ENCODE assay signal across 8 cellular contexts in the genomic region with DNA sequence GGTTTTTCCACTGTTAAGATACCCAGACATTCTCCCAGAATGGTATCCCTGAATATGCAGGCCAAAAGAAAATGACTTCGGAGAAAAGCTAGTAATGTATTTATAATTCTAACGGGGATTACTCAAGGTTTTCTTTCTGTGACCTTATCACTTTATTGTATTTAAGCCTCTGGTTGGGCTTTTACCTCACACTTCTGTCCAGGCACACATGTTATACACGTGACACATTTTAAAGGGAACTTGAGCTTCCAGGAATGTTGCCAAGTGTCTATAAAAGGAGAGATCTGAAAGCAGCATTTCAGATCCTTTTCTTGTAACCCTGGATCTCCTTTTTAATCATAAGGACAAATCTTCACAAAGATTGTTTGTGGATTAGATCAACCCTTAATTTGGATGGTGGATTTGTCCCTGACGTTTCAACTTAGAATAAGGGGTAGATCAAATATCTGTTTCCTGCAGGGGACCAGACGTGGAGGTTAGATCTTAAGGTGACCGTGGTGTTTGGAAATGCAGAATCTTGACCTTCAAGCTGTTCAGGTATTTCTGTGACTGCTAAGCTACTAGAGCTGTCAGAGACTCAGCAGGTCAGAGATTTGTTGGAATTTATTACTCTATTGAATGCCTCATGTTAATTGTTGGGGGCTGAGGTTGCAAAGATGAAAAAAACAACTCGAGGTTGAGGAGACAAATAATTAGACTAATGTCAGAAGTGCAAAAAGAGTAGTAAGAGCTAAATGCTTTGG. TPM values are rescaled to one million over a fixed set of nuclear protein-coding genes. Genes with fewer than 3 reads are reported as not detected.
DNase-seq lines count a peak whose midpoint lies in the region; ATAC-seq, FAIRE-seq and TF ChIP-seq lines count a peak whose summit lies in the region.

No MANE protein-coding gene starts in this region.

- no peak for TF ChIP-seq CTCF in A549 (IDR thresholded peaks at IDR 0.05)
- TF ChIP-seq CTCF in GM12864 (IDR thresholded peaks at IDR 0.05; ENCODE audit: low read depth, low read length, missing control alignments), result no peak
- no peak for TF ChIP-seq CTCF in endothelial cell of umbilical vein (IDR thresholded peaks at IDR 0.05; ENCODE audit: extremely low read depth in 1 of 2, insufficient read depth in 1 of 2, low read depth in 1 of 2, low read length in 2 of 2)
- TF ChIP-seq CTCF in osteoblast (IDR thresholded peaks at IDR 0.05; ENCODE audit: extremely low read depth, low read depth, low read length), result no peak
- no peak for TF ChIP-seq CTCF in GM20000 (IDR thresholded peaks at IDR 0.05; ENCODE audit: extremely low read depth, missing control alignments)

- no peak overlapping the region for H2AFZ ChIP-seq in endothelial cell of umbilical vein (ENCODE audit: low read depth, low read length)
- H2AFZ ChIP-seq in osteoblast (ENCODE audit: low read length), result no peak overlapping the region

- no peak for TF ChIP-seq EP300 in A549 (IDR thresholded peaks at IDR 0.05)

- H3K79me2 ChIP-seq in endothelial cell of umbilical vein (ENCODE audit: control insufficient read depth, insufficient read depth, low read length), result peaks cover 40% of the 10 kb centered on the region
- H3K79me2 ChIP-seq in osteoblast (ENCODE audit: insufficient read depth, low read length), result peaks cover 56% of the 10 kb centered on the region

- BruUV-seq in endothelial cell of umbilical vein (replicated peaks; lab: Mats Ljungman, UMichigan), result TSS peak; percentile 29

- H3K9me3 ChIP-seq in A549 (no peaks in the 10 kb centered on the region), endothelial cell of umbilical vein (replicated peaks; ENCODE audit: control insufficient read depth, insufficient read depth, low read length) (no peaks in the 10 kb centered on the region), osteoblast (ENCODE audit: low read depth, low read length) (no peaks in the 10 kb centered on the region)

- dilution Hi-C loops in endothelial cell of umbilical vein (cut with MboI; ENCODE audit: extremely low pct_ligation_motif_present, low sequenced_read_pairs), result loop anchor here (25.0 kb wide), 1 partner anchor 212 kb away; no protein-coding TSS in a partner anchor

- H3K4me1 ChIP-seq in A549, result peaks cover 18% of the 10 kb centered on the region
- peaks cover 27% of the 10 kb centered on the region for H3K4me1 ChIP-seq in endothelial cell of umbilical vein (ENCODE audit: control insufficient read depth, extremely low read depth, insufficient read depth, low read length)
- peaks cover 17% of the 10 kb centered on the region for H3K4me1 ChIP-seq in osteoblast (ENCODE audit: insufficient read depth, low read length)

- no peak for TF ChIP-seq RAD21 in A549 (conservative IDR thresholded peaks at IDR 0.05 in 1 of 2, IDR thresholded peaks at IDR 0.05 in 1 of 2)

- CTCF ChIA-PET in A549 (lab: Yijun Ruan, JAX), result interaction anchor here (1.0 to 34.2 kb wide), 10 partner anchors 14 to 223 kb away, joined by 3 to 1600 read pairs (median 5); no protein-coding TSS in a partner anchor
- CTCF ChIA-PET in endothelial cell of umbilical vein (lab: Charles Lee), result interaction anchor here (1.0 to 13.5 kb wide), 9 partner anchors 9 to 226 kb away, joined by 3 to 312 read pairs (median 5); no protein-coding TSS in a partner anchor

- TF ChIP-seq POLR2A in A549 (IDR thresholded peaks at IDR 0.05; ENCODE audit: low read length) (no peak), endothelial cell of umbilical vein (IDR thresholded peaks at IDR 0.05; ENCODE audit: low read depth, low read length) (no peak)

- intact Hi-C loops in endothelial cell of umbilical vein (cut with micrococcal nuclease), result loop anchor here (2.0 to 10.0 kb wide), 3 partner anchors 71 to 385 kb away; a partner anchor contains a TSS

- H3K27me3 ChIP-seq in endothelial cell of umbilical vein (ENCODE audit: control insufficient read depth in 2 of 2, insufficient read depth in 2 of 2, low read length in 2 of 2) (no peaks in the 10 kb centered on the region), osteoblast (ENCODE audit: insufficient read depth, low read length) (no peaks in the 10 kb centered on the region)

- H3K4me2 ChIP-seq in A549 (peak overlapping the region; percentile 90), endothelial cell of umbilical vein (ENCODE audit: insufficient read depth, low read length) (peak overlapping the region; percentile 35), osteoblast (ENCODE audit: insufficient read depth, low read length) (peak overlapping the region; percentile 91)

- H3K9ac ChIP-seq in endothelial cell of umbilical vein (replicated peaks; ENCODE audit: extremely low read depth, insufficient read depth, low read length), result no peak overlapping the region

- no peaks in the 10 kb centered on the region for H3K9me1 ChIP-seq in endothelial cell of umbilical vein (replicated peaks; ENCODE audit: control insufficient read depth, extremely low read depth, insufficient read depth, low read length)

- FAIRE-seq in A549 (lab: Jason Lieb, UNC) (no peak), endothelial cell of umbilical vein (lab: Jason Lieb, UNC) (peak; percentile 55)

- 65% methylated on average over 7 of the region's 7 CpGs for WGBS in A549 (ENCODE audit: missing lambda C conversion rate)

- POLR2A ChIA-PET in A549 (lab: Yijun Ruan, JAX) (no interaction called here), endothelial cell of umbilical vein (lab: Charles Lee) (interaction anchor here (1.5 kb wide), 1 partner anchor 11 kb away, joined by 4 read pairs; no protein-coding TSS in a partner anchor)

- H4K20me1 ChIP-seq in endothelial cell of umbilical vein (replicated peaks; ENCODE audit: control insufficient read depth, extremely low read depth, insufficient read depth, low read length), result no peaks in the 10 kb centered on the region
- H4K20me1 ChIP-seq in osteoblast (ENCODE audit: insufficient read depth, low read length), result peaks cover 6% of the 10 kb centered on the region

- H3K36me3 ChIP-seq in endothelial cell of umbilical vein (ENCODE audit: control insufficient read depth in 2 of 2, extremely low read depth in 1 of 2, insufficient read depth in 2 of 2, low read length in 2 of 2) (peaks cover 0 to 2% of the 10 kb centered on the region in 2 experiments), osteoblast (ENCODE audit: insufficient read depth, low read length) (peaks cover 2% of the 10 kb centered on the region)

- ATAC-seq in A549 (no peak), HG03432 (IDR thresholded peaks at IDR 0.05; ENCODE audit: unreplicated experiment) (no peak), HG02981 (IDR thresholded peaks at IDR 0.05; ENCODE audit: unreplicated experiment) (no peak)

- H3K27ac ChIP-seq in A549 (peak overlapping the region in 1 of 2 experiments; percentile 96; a peak in 1 of 6 replicates), endothelial cell of umbilical vein (ENCODE audit: insufficient read depth, low read depth, low read length) (no peak overlapping the region), osteoblast (ENCODE audit: low read depth, low read length) (peak overlapping the region; percentile 94)

- no peak for DNase-seq in A549 (ENCODE audit: low read depth in 1 of 2, low spot score in 1 of 2)
- DNase-seq in GM12864 (ENCODE audit: low read depth), result no peak
- DNase-seq in RPMI7951 (ENCODE audit: low read depth), result peak; percentile 75
- DNase-seq in endothelial cell of umbilical vein (ENCODE audit: low read depth, low spot score), result peak; percentile 43
- DNase-seq in osteoblast (ENCODE audit: insufficient read length, low spot score, missing footprints), result no peak
- DNase-seq in GM20000 (ENCODE audit: low spot score), result no peak

- H3K4me3 ChIP-seq in A549, result peak overlapping the region; percentile 92; the same call in 2 of the 3 replicates
- peak overlapping the region; percentile 82; the same call in 1 of the 2 replicates for H3K4me3 ChIP-seq in GM12864 (ENCODE audit: low read depth, low read length)
- H3K4me3 ChIP-seq in endothelial cell of umbilical vein (replicated peaks in 1 of 3; ENCODE audit: insufficient read depth in 1 of 3, low read depth in 1 of 3, low read length in 3 of 3), result no peak overlapping the region
- peak overlapping the region; percentile 99 for H3K4me3 ChIP-seq in osteoblast (ENCODE audit: insufficient read depth, low read length)

RNA-seq across cellular contexts. Expression of a gene that starts 1.5 kb away (rescaled TPM):
- polyA plus RNA-seq in A549 (2011; rRNA removed) (13.9 and 15.2 TPM in 2 replicates), A549 (2017; fragmentation: RNase III; extraction: RNeasy Plus Mini Kit Qiagen cat#74134 plus additional on column Dnase treatment) (8.9 to 9.6 TPM (median 8.9 TPM) in 3 replicates), endothelial cell of umbilical vein (7.6 and 8.8 TPM in 2 replicates)
- polyA plus RNA-seq in A549 (2012; cell fraction: cytosol; rRNA removed), result 5.2 and 7.2 TPM in 2 replicates
- polyA plus RNA-seq in A549 (2012; cell fraction: nucleus; rRNA removed), result 3.9 and 5.1 TPM in 2 replicates
- polyA minus RNA-seq in A549 (2011; rRNA and poly(A)+ RNA removed), result 12.4 and 15.7 TPM in 2 replicates
- 11.1 and 12.0 TPM in 2 replicates for total RNA-seq in RPMI7951 (2014; rRNA removed; shearing (Covaris generic))
- total RNA-seq in endothelial cell of umbilical vein (17.4 and 17.7 TPM in 2 replicates), osteoblast (15.9 and 16.6 TPM in 2 replicates)
- 9.0 and 9.6 TPM in 2 replicates for polyA plus RNA-seq in endothelial cell of umbilical vein (2011; cell fraction: cytosol; rRNA removed)
- polyA plus RNA-seq in endothelial cell of umbilical vein (2011; cell fraction: nucleus; rRNA removed), result 7.7 and 8.8 TPM in 2 replicates
- polyA plus RNA-seq in endothelial cell of umbilical vein (2012), result 8.7 and 10.6 TPM in 2 replicates
- 16.4 and 17.6 TPM in 2 replicates for polyA minus RNA-seq in endothelial cell of umbilical vein
- polyA minus RNA-seq in endothelial cell of umbilical vein (2011; cell fraction: cytosol; rRNA and poly(A)+ RNA removed), result 8.1 TPM
- polyA minus RNA-seq in endothelial cell of umbilical vein (2011; cell fraction: nucleus; rRNA and poly(A)+ RNA removed), result 6.1 and 9.5 TPM in 2 replicates

RNA-seq across cellular contexts. Expression of a gene that starts 42.0 kb away (rescaled TPM):
- 0.04 and 0.11 TPM in 2 replicates for polyA plus RNA-seq in A549 (2011; rRNA removed)
- 0.08 and 0.10 TPM in 2 replicates for polyA plus RNA-seq in A549 (2012; cell fraction: cytosol; rRNA removed)
- polyA plus RNA-seq in A549 (2012; cell fraction: nucleus; rRNA removed), result 0.10 and 0.12 TPM in 2 replicates
- 0.16 to 0.28 TPM (median 0.23 TPM) in 3 replicates for polyA plus RNA-seq in A549 (2017; fragmentation: RNase III; extraction: RNeasy Plus Mini Kit Qiagen cat#74134 plus additional on column Dnase treatment)
- 0.08 TPM in 1 of 2 replicates, not detected in the other for polyA minus RNA-seq in A549 (2011; rRNA and poly(A)+ RNA removed)
- not detected in 2 replicates for total RNA-seq in RPMI7951 (2014; rRNA removed; shearing (Covaris generic))
- 0.24 and 0.28 TPM in 2 replicates for total RNA-seq in endothelial cell of umbilical vein
- polyA plus RNA-seq in endothelial cell of umbilical vein, result 0.03 and 0.08 TPM in 2 replicates
- polyA plus RNA-seq in endothelial cell of umbilical vein (2011; cell fraction: cytosol; rRNA removed), result 0.03 and 0.04 TPM in 2 replicates
- polyA plus RNA-seq in endothelial cell of umbilical vein (2011; cell fraction: nucleus; rRNA removed), result 0.06 TPM in 1 of 2 replicates, not detected in the other
- 0.04 TPM in 1 of 2 replicates, not detected in the other for polyA plus RNA-seq in endothelial cell of umbilical vein (2012)
- 0.04 TPM in 1 of 2 replicates, not detected in the other for polyA minus RNA-seq in endothelial cell of umbilical vein
- polyA minus RNA-seq in endothelial cell of umbilical vein (2011; cell fraction: cytosol; rRNA and poly(A)+ RNA removed), result not detected
- polyA minus RNA-seq in endothelial cell of umbilical vein (2011; cell fraction: nucleus; rRNA and poly(A)+ RNA removed), result not detected in 2 replicates
- not detected in 2 replicates for total RNA-seq in osteoblast

Comparison
In these comparisons a context has a peak if more than half of its experiments do, and no peak if none do; other contexts are left out.
1. DNase-seq: peak in RPMI7951 (single experiment) and endothelial cell of umbilical vein (single experiment); none in A549 (0 of 2), GM12864 (single experiment), osteoblast (single experiment) and GM20000 (single experiment).
2. H3K4me2 ChIP-seq: peak in every context shown above with its lines; median percentile 91 in osteoblast; 90 in A549; 35 in endothelial cell of umbilical vein.
3. H3K4me3 ChIP-seq: peak in A549 (single experiment), GM12864 (single experiment) and osteoblast (single experiment); none in endothelial cell of umbilical vein (0 of 3).